8 cellular contexts compared by ENCODE assay signal in genomic region chr4:163167333-163167626, GRCh38. TPM values are rescaled to one million over a fixed set of nuclear protein-coding genes. Genes with fewer than 3 reads are reported as not detected.
A peak's percentile ranks its signal among the peaks of the same experiment; 100 is the strongest.
DNase-seq lines count a peak whose midpoint lies in the region; ATAC-seq and TF ChIP-seq lines count a peak whose summit lies in the region.

No MANE protein-coding gene starts in this region.

- peak overlapping the region; percentile 71 for H4K91ac ChIP-seq in IMR-90 (ENCODE audit: insufficient read depth, low read depth, low read length)

- intact Hi-C loops in A673 (cut with micrococcal nuclease; ENCODE audit: unreplicated experiment): loop anchor here (5.0 kb wide), 1 partner anchor 165 kb away; the partner anchor contains the start of gene NPY1R
- intact Hi-C loops in IMR-90 (cut with micrococcal nuclease): loop anchor here (5.0 to 10.0 kb wide), 3 partner anchors 45 to 378 kb away; partner anchors contain the start of gene NPY1R

- POLR2A ChIA-PET in A673 (lab: Charles Lee; ENCODE audit: low non-redundant PET) (no interaction called here), IMR-90 (lab: Charles Lee; ENCODE audit: unreplicated experiment) (no interaction called here)

- peak overlapping the region; percentile 49; the same call in 1 of the 2 replicates for H2AK5ac ChIP-seq in IMR-90 (ENCODE audit: low read depth, low read length)

- dilution Hi-C loops in IMR-90 (cut with HindIII; ENCODE audit: low sequenced_read_pairs, unreplicated experiment): no loop called here

- H4K20me1 ChIP-seq in IMR-90 (ENCODE audit: insufficient read depth, low read length): no peaks in the 10 kb centered on the region

- H3K9me3 ChIP-seq in A673 (ENCODE audit: low read depth, low read length, poor library complexity, severe bottlenecking): no peaks in the 10 kb centered on the region
- H3K9me3 ChIP-seq in IMR-90 (ENCODE audit: control insufficient read depth, insufficient read depth, low read length): no peaks in the 10 kb centered on the region
- no peaks in the 10 kb centered on the region for H3K9me3 ChIP-seq in mucosa of rectum (ENCODE audit: control insufficient read depth in 2 of 2, low read length in 2 of 2)

- WGBS in IMR-90 (ENCODE audit: extremely low coverage in 2 of 2, insufficient read length in 1 of 2), 2 experiments: no CpG with 5 or more reads among the region's 5 CpGs

- H3K4me2 ChIP-seq in IMR-90 (ENCODE audit: low read depth, low read length): peak overlapping the region; percentile 75

- peak overlapping the region; percentile 90 for H3K4me3 ChIP-seq in A673 (ENCODE audit: low read depth, low read length, poor library complexity, severe bottlenecking)
- H3K4me3 ChIP-seq in IMR-90 (ENCODE audit: insufficient read depth, low read depth, low read length): peak overlapping the region; percentile 74
- H3K4me3 ChIP-seq in mucosa of rectum (ENCODE audit: low read length in 2 of 2): peak overlapping the region; percentile 76 to 94

- in situ Hi-C loops in IMR-90 (cut with MboI; ENCODE audit: low sequenced_read_pairs): loop anchor here (25.0 kb wide), 1 partner anchor 345 kb away; no protein-coding TSS in a partner anchor

- H3K23ac ChIP-seq in IMR-90 (ENCODE audit: low read depth, low read length): 0 out of 2 replicates have a peak overlapping the region, but pooled peaks have one; percentile 29

- no peak for DNase-seq in A673 (ENCODE audit: low spot score)
- peak; percentile 23 for DNase-seq in IMR-90
- peak; percentile 6 for DNase-seq in cerebellum (ENCODE audit: low spot score)
- DNase-seq in SIG-M5 (lab: John Stamatoyannopoulos, UW): no peak
- no peak for DNase-seq in SW480 (ENCODE audit: low spot score)
- no peak for DNase-seq in nucleus accumbens (lab: John Stamatoyannopoulos, UW)
- DNase-seq in occipital lobe (lab: John Stamatoyannopoulos, UW): no peak

- TF ChIP-seq CTCF in A673 (conservative IDR thresholded peaks at IDR 0.05; ENCODE audit: low read depth, low read length) (no peak), IMR-90 (conservative IDR thresholded peaks at IDR 0.05; ENCODE audit: low read depth, low read length) (no peak)

- 0 out of 2 replicates have a peak overlapping the region, but pooled peaks have one; percentile 41 for H3K9ac ChIP-seq in IMR-90 (ENCODE audit: low read depth, low read length)
- H3K9ac ChIP-seq in mucosa of rectum (ENCODE audit: low read depth in 1 of 2, low read length in 2 of 2): peak overlapping the region; percentile 77 to 79

- peaks cover 7% of the 10 kb centered on the region for H3K4me1 ChIP-seq in A673 (ENCODE audit: insufficient read depth, low read length, poor library complexity, severe bottlenecking)
- H3K4me1 ChIP-seq in IMR-90 (ENCODE audit: control insufficient read depth, insufficient read depth, low read length): no peaks in the 10 kb centered on the region; the same call in 1 of the 2 replicates
- peaks cover 6 to 12% of the 10 kb centered on the region in 2 donors for H3K4me1 ChIP-seq in mucosa of rectum (ENCODE audit: control insufficient read depth in 2 of 2, insufficient read depth in 2 of 2, low read length in 2 of 2)

- peak overlapping the region; percentile 56 for H2AK9ac ChIP-seq in IMR-90 (replicated peaks; ENCODE audit: low read depth, low read length, poor library complexity)

- peak overlapping the region; percentile 99 for H2AFZ ChIP-seq in IMR-90 (replicated peaks; ENCODE audit: low read length, poor library complexity)

- H3K14ac ChIP-seq in IMR-90 (replicated peaks; ENCODE audit: low read depth, low read length): no peak overlapping the region

- no peak overlapping the region; the same call in 2 of the 3 replicates for H2BK15ac ChIP-seq in IMR-90 (ENCODE audit: low read depth, low read length)

- H3K36me3 ChIP-seq in A673 (ENCODE audit: insufficient read depth, low read length, poor library complexity, severe bottlenecking) (peaks cover 17% of the 10 kb centered on the region), IMR-90 (ENCODE audit: control insufficient read depth, insufficient read depth, low read length) (no peaks in the 10 kb centered on the region), mucosa of rectum (ENCODE audit: control insufficient read depth in 2 of 2, insufficient read depth in 2 of 2, low read length in 2 of 2) (peaks cover 2% of the 10 kb centered on the region in 2 donors)

- no peak for TF ChIP-seq POLR2A in IMR-90 (IDR thresholded peaks at IDR 0.05; ENCODE audit: low read depth, low read length)

- H3K18ac ChIP-seq in IMR-90 (ENCODE audit: low read depth, low read length): no peak overlapping the region

- H3K27me3 ChIP-seq in A673 (replicated peaks; ENCODE audit: insufficient read depth, low read depth, low read length, poor library complexity): no peaks in the 10 kb centered on the region
- no peaks in the 10 kb centered on the region for H3K27me3 ChIP-seq in IMR-90 (ENCODE audit: control insufficient read depth, insufficient read depth, low read length)
- no peaks in the 10 kb centered on the region for H3K27me3 ChIP-seq in mucosa of rectum (ENCODE audit: control insufficient read depth in 2 of 2, insufficient read depth in 2 of 2, low read length in 2 of 2)

- no peak overlapping the region for H2BK20ac ChIP-seq in IMR-90 (ENCODE audit: low read depth, low read length)

- H4K5ac ChIP-seq in IMR-90 (ENCODE audit: low read depth, low read length): peak overlapping the region; percentile 97

- H4K8ac ChIP-seq in IMR-90 (ENCODE audit: low read depth in 2 of 2, low read length in 2 of 2): peak overlapping the region; percentile 99 to 100

- BruUV-seq in A673 (replicated peaks; lab: Mats Ljungman, UMichigan) (TSS peak; percentile 95), IMR-90 (replicated peaks; lab: Mats Ljungman, UMichigan) (no TSS peak)

- H3K79me1 ChIP-seq in IMR-90 (ENCODE audit: low read depth in 1 of 2, low read length in 2 of 2): peaks cover 0 to 15% of the 10 kb centered on the region in 2 experiments; a peak in 3 of 4 replicates

- peak overlapping the region; percentile 66 for H3K4ac ChIP-seq in IMR-90 (ENCODE audit: low read depth, low read length)

- H3K56ac ChIP-seq in IMR-90 (ENCODE audit: extremely low read depth, insufficient read depth, low read length): peak overlapping the region; percentile 38; the same call in 1 of the 2 replicates

- ATAC-seq in IMR-90 (ENCODE audit: low read depth): no peak

- CTCF ChIA-PET in A673 (lab: Charles Lee): no interaction called here
- CTCF ChIA-PET in IMR-90 (lab: Yijun Ruan, JAX): no interaction called here

- no peak overlapping the region for H2BK120ac ChIP-seq in IMR-90 (ENCODE audit: low read depth, low read length)

- 0 out of 2 replicates have a peak, but pooled peaks cover 3% of the 10 kb centered on the region for H3K9me1 ChIP-seq in IMR-90 (ENCODE audit: insufficient read depth, low read length)

- H3K27ac ChIP-seq in A673 (ENCODE audit: low read depth, low read length, poor library complexity, severe bottlenecking) (peak overlapping the region; percentile 93), IMR-90 (ENCODE audit: insufficient read depth, low read length) (peak overlapping the region; percentile 69), mucosa of rectum (ENCODE audit: low read depth in 2 of 2, low read length in 2 of 2) (peak overlapping the region; percentile 79 to 81)

- peak overlapping the region; percentile 20 for H2BK5ac ChIP-seq in IMR-90 (ENCODE audit: low read depth, low read length, poor library complexity, severe bottlenecking)

- TF ChIP-seq RAD21 in IMR-90 (IDR thresholded peaks at IDR 0.05; ENCODE audit: low read length): no peak

TF ChIP-seq in IMR-90, 13 proteins besides CTCF, POLR2A, EP300 and RAD21:
- TF ChIP-seq RCOR1 (IDR thresholded peaks at IDR 0.05; ENCODE audit: insufficient replicate concordance, low read length): no peak
- TF ChIP-seq MAZ (IDR thresholded peaks at IDR 0.05; ENCODE audit: borderline replicate concordance, low read depth, low read length): no peak
- no peak for TF ChIP-seq BHLHE40 (IDR thresholded peaks at IDR 0.05; ENCODE audit: low read depth, low read length)
- TF ChIP-seq SMC3 (IDR thresholded peaks at IDR 0.05; ENCODE audit: low read depth, low read length): no peak
- TF ChIP-seq USF2 (IDR thresholded peaks at IDR 0.05; ENCODE audit: low read depth, low read length): no peak
- no peak for TF ChIP-seq NFE2L2 (IDR thresholded peaks at IDR 0.05; ENCODE audit: low read depth, low read length)
- no peak for TF ChIP-seq ELK1 (IDR thresholded peaks at IDR 0.05; ENCODE audit: borderline replicate concordance, low read depth, low read length)
- TF ChIP-seq MXI1 (IDR thresholded peaks at IDR 0.05; ENCODE audit: borderline replicate concordance, low read depth, low read length): no peak
- TF ChIP-seq RFX5 (IDR thresholded peaks at IDR 0.05; ENCODE audit: low read depth, low read length): no peak
- no peak for TF ChIP-seq MAFK (IDR thresholded peaks at IDR 0.05; ENCODE audit: low read depth, low read length)
- TF ChIP-seq FOS (IDR thresholded peaks at IDR 0.05; ENCODE audit: low read depth, low read length): no peak
- TF ChIP-seq CHD1 (IDR thresholded peaks at IDR 0.05; ENCODE audit: low read depth, low read length): no peak
- TF ChIP-seq CEBPB (IDR thresholded peaks at IDR 0.05; ENCODE audit: low read depth, low read length): no peak
TF ChIP-seq in IMR-90: peak in this region for 0.

RNA-seq across cellular contexts. Expression of gene NAF1, which starts 0.6 kb away (rescaled TPM):
- total RNA-seq in A673 (2021) (48.2 and 56.7 TPM in 2 replicates), IMR-90 (2012; rRNA removed) (3.6 and 6.4 TPM in 2 replicates), cerebellum (15.3 TPM), occipital lobe (16.5 TPM)
- polyA plus RNA-seq in IMR-90 (2012; rRNA removed): 7.4 and 8.2 TPM in 2 replicates
- 6.1 and 6.4 TPM in 2 replicates for polyA plus RNA-seq in IMR-90 (2012; cell fraction: cytosol; rRNA removed)
- 8.5 and 17.0 TPM in 2 replicates for polyA plus RNA-seq in IMR-90 (2012; cell fraction: nucleus; rRNA removed; ENCODE audit: low replicate concordance)

Comparison
In these comparisons a context has a peak if more than half of its experiments do, and no peak if none do; other contexts are left out.
1. DNase-seq: peak in IMR-90 (single experiment) and cerebellum (single experiment); none in A673 (single experiment), SIG-M5 (single experiment), SW480 (single experiment), nucleus accumbens (0 of 56) and occipital lobe (single experiment).
2. Peak in every context shown above with its lines, with median percentiles within 50 percentile points of each other: H3K27ac ChIP-seq and H3K4me3 ChIP-seq.